ENCODE assay signal across 8 cellular contexts in genomic region chr19:58409010-58409790, GRCh38. TPM values are rescaled to one million over a fixed set of nuclear protein-coding genes. Genes with fewer than 3 reads are reported as not detected.
DNase-seq lines count a peak whose midpoint lies in the region; ATAC-seq and TF ChIP-seq lines count a peak whose summit lies in the region.

No MANE protein-coding gene starts in this region.

- H3K36me3 ChIP-seq in SK-N-SH (replicated peaks in 1 of 2; ENCODE audit: control insufficient read depth in 1 of 2, insufficient read depth in 2 of 2, low read length in 1 of 2) (peaks cover 0 to 3% of the 10 kb centered on the region in 2 experiments), ectodermal cell (ENCODE audit: control insufficient read depth, insufficient read depth, low read length) (no peaks in the 10 kb centered on the region), mucosa of descending colon (ENCODE audit: low read depth) (no peaks in the 10 kb centered on the region)

- no peaks in the 10 kb centered on the region for H3K9me2 ChIP-seq in SK-N-SH

- DNase-seq in stimulated activated CD4-positive, alpha-beta T cell treated with anti-CD3 and anti-CD28 coated beads, Interleukin-4, amount 100 ng/mL, for 24 hours: peak; percentile 28
- no peak for DNase-seq in stimulated activated CD4-positive, alpha-beta T cell treated with anti-CD3 and anti-CD28 coated beads, Interleukin-4, amount 100 ng/mL, for 1 hour
- DNase-seq in HT-29 (ENCODE audit: low spot score): peak; percentile 50
- peak; percentile 79 for DNase-seq in SK-N-SH
- DNase-seq in mucosa of descending colon: no peak
- DNase-seq in germinal center (ENCODE audit: low spot score): no peak

- H3K27ac ChIP-seq in SK-N-SH (ENCODE audit: low read depth in 2 of 2, low read length in 1 of 2) (peak overlapping the region; percentile 57 to 86), ectodermal cell (ENCODE audit: insufficient read depth, low read depth, low read length, poor library complexity, severe bottlenecking) (no peak overlapping the region)

- peak overlapping the region; percentile 84 to 97 for H3K4me3 ChIP-seq in SK-N-SH (ENCODE audit: low read depth in 2 of 2, low read length in 1 of 2)
- H3K4me3 ChIP-seq in ectodermal cell (ENCODE audit: insufficient read depth, low read depth, low read length): peak overlapping the region; percentile 78
- peak overlapping the region; percentile 59 for H3K4me3 ChIP-seq in mucosa of descending colon

- ATAC-seq in mucosa of descending colon (peak; percentile 37), HG03342 (IDR thresholded peaks at IDR 0.05; ENCODE audit: unreplicated experiment) (no peak)

- TF ChIP-seq CTCF in SK-N-SH (IDR thresholded peaks at IDR 0.05) (no peak), mucosa of descending colon (IDR thresholded peaks at IDR 0.05) (no peak)

- H4K20me1 ChIP-seq in SK-N-SH (ENCODE audit: insufficient read depth): no peaks in the 10 kb centered on the region

- intact Hi-C loops in mucosa of descending colon (cut with DNase I, micrococcal nuclease): no loop called here

- H3K9me3 ChIP-seq in SK-N-SH (no peaks in the 10 kb centered on the region), ectodermal cell (ENCODE audit: control insufficient read depth, low read length) (no peaks in the 10 kb centered on the region), mucosa of descending colon (no peaks in the 10 kb centered on the region)

- POLR2A ChIA-PET in SK-N-SH (lab: Yijun Ruan, JAX): interaction anchor here (0.6 to 1.3 kb wide), 6 partner anchors 23 to 146 kb away, joined by 3 to 8 read pairs (median 4); partner anchors contain the start of genes CHMP2A, ZNF132, ZNF446 and ZNF497

- peaks cover 10% of the 10 kb centered on the region for H3F3A ChIP-seq in SK-N-SH (replicated peaks; ENCODE audit: insufficient read depth)

- H3K27me3 ChIP-seq in SK-N-SH (ENCODE audit: insufficient read depth) (no peaks in the 10 kb centered on the region), ectodermal cell (ENCODE audit: control insufficient read depth, insufficient read depth, low read length, poor library complexity, severe bottlenecking) (no peaks in the 10 kb centered on the region)

- H3K9ac ChIP-seq in SK-N-SH: peak overlapping the region; percentile 83

- TF ChIP-seq RAD21 in SK-N-SH (IDR thresholded peaks at IDR 0.05; ENCODE audit: low read length): peak; percentile 3; the same call in 1 of the 2 replicates

- H3K79me2 ChIP-seq in SK-N-SH (ENCODE audit: insufficient read depth): peaks cover 61% of the 10 kb centered on the region

- WGBS in SK-N-SH (ENCODE audit: low lambda C conversion rate): 2% methylated on average over 27 of the region's 34 CpGs
- 15 to 16% methylated on average over 34 of the region's 34 CpGs for WGBS in ectodermal cell, 2 experiments

- CTCF ChIA-PET in SK-N-SH (lab: Yijun Ruan, JAX): no interaction called here

- H3K4me1 ChIP-seq in SK-N-SH (ENCODE audit: control insufficient read depth in 1 of 2, insufficient read depth in 2 of 2, low read depth in 1 of 2, low read length in 1 of 2) (peaks cover 0 to 25% of the 10 kb centered on the region in 2 experiments; a peak in 1 of 4 replicates), ectodermal cell (ENCODE audit: control insufficient read depth, insufficient read depth, low read length) (peaks cover 4% of the 10 kb centered on the region), mucosa of descending colon (ENCODE audit: low read depth) (peaks cover 15% of the 10 kb centered on the region)

- H3K4me2 ChIP-seq in SK-N-SH: peak overlapping the region; percentile 99

- TF ChIP-seq EP300 in SK-N-SH (IDR thresholded peaks at IDR 0.05; ENCODE audit: borderline replicate concordance in 1 of 2, low read depth in 1 of 2, low read length in 1 of 2): no peak

- peak overlapping the region; percentile 86 for H2AFZ ChIP-seq in SK-N-SH (ENCODE audit: low read depth)

TF ChIP-seq in SK-N-SH, 30 proteins besides CTCF, POLR2A, EP300 and RAD21:
- TF ChIP-seq POLR2AphosphoS5 (IDR thresholded peaks at IDR 0.05; ENCODE audit: low read depth, low read length): no peak
- peak; percentile 17; the same call in 1 of the 2 replicates for TF ChIP-seq MXI1 (IDR thresholded peaks at IDR 0.05; ENCODE audit: low read depth, low read length)
- no peak for TF ChIP-seq RCOR1 (IDR thresholded peaks at IDR 0.05; ENCODE audit: low read length)
- TF ChIP-seq PBX3 (IDR thresholded peaks at IDR 0.05): no peak
- peak; percentile 40; the same call in 1 of the 2 replicates for TF ChIP-seq MAX (IDR thresholded peaks at IDR 0.05; ENCODE audit: low read depth)
- TF ChIP-seq NRF1 (IDR thresholded peaks at IDR 0.05; ENCODE audit: low read depth, low read length): peak; percentile 41; the same call in 1 of the 2 replicates
TF ChIP-seq in SK-N-SH: peak in this region for 3.

RNA-seq across cellular contexts. Expression of gene ZNF584, which starts 0.8 kb away (rescaled TPM):
- total RNA-seq in HT-29 (2014; rRNA removed; shearing (Covaris generic)): 26.6 and 33.1 TPM in 2 replicates
- polyA plus RNA-seq in SK-N-SH (2012; rRNA removed): 9.4 and 12.0 TPM in 2 replicates
- polyA plus RNA-seq in SK-N-SH (2012; cell fraction: cytosol; rRNA removed): 7.7 and 9.6 TPM in 2 replicates
- 10.1 and 12.1 TPM in 2 replicates for polyA plus RNA-seq in SK-N-SH (2012; cell fraction: nucleus; rRNA removed)
- polyA plus RNA-seq in ectodermal cell (2013, experiment 1 of 4): 11.3 TPM
- polyA plus RNA-seq in ectodermal cell (2013, experiment 2 of 4): 11.9 TPM
- 9.1 TPM for polyA plus RNA-seq in ectodermal cell (2013, experiment 3 of 4)
- polyA plus RNA-seq in ectodermal cell (2013, experiment 4 of 4): 9.5 TPM
- 10 to 100 TPM in 1 of 3 donors, 1 to 10 TPM in 2; 5.4 to 15.0 (median 6.9) TPM for total RNA-seq in mucosa of descending colon

RNA-seq across cellular contexts. Expression of gene RNF225, which starts 13.7 kb away (rescaled TPM):
- total RNA-seq in HT-29 (2014; rRNA removed; shearing (Covaris generic)): 0.58 and 0.99 TPM in 2 replicates
- 0.13 TPM in 1 of 2 replicates, not detected in the other for polyA plus RNA-seq in SK-N-SH (2012; rRNA removed)
- not detected in 2 replicates for polyA plus RNA-seq in SK-N-SH (2012; cell fraction: cytosol; rRNA removed)
- polyA plus RNA-seq in SK-N-SH (2012; cell fraction: nucleus; rRNA removed): 0.09 TPM in 1 of 2 replicates, not detected in the other
- not detected for polyA plus RNA-seq in ectodermal cell (2013, experiment 1 of 4)
- not detected for polyA plus RNA-seq in ectodermal cell (2013, experiment 2 of 4)
- polyA plus RNA-seq in ectodermal cell (2013, experiment 3 of 4): not detected
- not detected for polyA plus RNA-seq in ectodermal cell (2013, experiment 4 of 4)
- total RNA-seq in mucosa of descending colon: not detected

RNA-seq across cellular contexts. Expression of gene RPS5, which starts 22.1 kb away (rescaled TPM):
- total RNA-seq in HT-29 (2014; rRNA removed; shearing (Covaris generic)): 5,822 and 6,132 TPM in 2 replicates
- 3,905 and 4,334 TPM in 2 replicates for polyA plus RNA-seq in SK-N-SH (2012; rRNA removed)
- 2,353 and 3,574 TPM in 2 replicates for polyA plus RNA-seq in SK-N-SH (2012; cell fraction: cytosol; rRNA removed)
- 1,227 and 1,326 TPM in 2 replicates for polyA plus RNA-seq in SK-N-SH (2012; cell fraction: nucleus; rRNA removed)
- 1,611 TPM for polyA plus RNA-seq in ectodermal cell (2013, experiment 1 of 4)
- polyA plus RNA-seq in ectodermal cell (2013, experiment 2 of 4): 1,629 TPM
- 1,522 TPM for polyA plus RNA-seq in ectodermal cell (2013, experiment 3 of 4)
- polyA plus RNA-seq in ectodermal cell (2013, experiment 4 of 4): 1,529 TPM
- total RNA-seq in mucosa of descending colon: 100 to 1,000 TPM; 692 to 768 (median 754) TPM

RNA-seq across cellular contexts. Expression of gene ZNF837, which starts 28.4 kb away (rescaled TPM):
- 8.3 and 10.4 TPM in 2 replicates for total RNA-seq in HT-29 (2014; rRNA removed; shearing (Covaris generic))
- 1.2 and 1.6 TPM in 2 replicates for polyA plus RNA-seq in SK-N-SH (2012; rRNA removed)
- polyA plus RNA-seq in SK-N-SH (2012; cell fraction: cytosol; rRNA removed): 0.58 and 1.1 TPM in 2 replicates
- 2.2 and 3.3 TPM in 2 replicates for polyA plus RNA-seq in SK-N-SH (2012; cell fraction: nucleus; rRNA removed)
- polyA plus RNA-seq in ectodermal cell (2013, experiment 1 of 4): 3.0 TPM
- polyA plus RNA-seq in ectodermal cell (2013, experiment 2 of 4): 3.1 TPM
- polyA plus RNA-seq in ectodermal cell (2013, experiment 3 of 4): 4.1 TPM
- polyA plus RNA-seq in ectodermal cell (2013, experiment 4 of 4): 3.1 TPM
- total RNA-seq in mucosa of descending colon: 1 to 10 TPM; 1.5 to 3.3 (median 2.5) TPM

RNA-seq across cellular contexts. Expression of gene ZNF132, which starts 30.8 kb away (rescaled TPM):
- not detected in 2 replicates for total RNA-seq in HT-29 (2014; rRNA removed; shearing (Covaris generic))
- 1.3 and 1.9 TPM in 2 replicates for polyA plus RNA-seq in SK-N-SH (2012; rRNA removed)
- polyA plus RNA-seq in SK-N-SH (2012; cell fraction: cytosol; rRNA removed): 0.99 and 1.5 TPM in 2 replicates
- polyA plus RNA-seq in SK-N-SH (2012; cell fraction: nucleus; rRNA removed): 2.2 and 3.1 TPM in 2 replicates
- polyA plus RNA-seq in ectodermal cell (2013, experiment 1 of 4): 2.9 TPM
- 3.7 TPM for polyA plus RNA-seq in ectodermal cell (2013, experiment 2 of 4)
- 3.6 TPM for polyA plus RNA-seq in ectodermal cell (2013, experiment 3 of 4)
- polyA plus RNA-seq in ectodermal cell (2013, experiment 4 of 4): 3.8 TPM
- total RNA-seq in mucosa of descending colon: 1 to 10 TPM; 1.5 to 9.8 (median 5.6) TPM

Comparison
In these comparisons a context has a peak if more than half of its experiments do, and no peak if none do; other contexts are left out.
1. DNase-seq: peak in stimulated activated CD4-positive, alpha-beta T cell treated with anti-CD3 and anti-CD28 coated beads, Interleukin-4, amount 100 ng/mL, for 24 hours (single experiment), HT-29 (single experiment) and SK-N-SH (single experiment); none in stimulated activated CD4-positive, alpha-beta T cell treated with anti-CD3 and anti-CD28 coated beads, Interleukin-4, amount 100 ng/mL, for 1 hour (single experiment), mucosa of descending colon (0 of 3) and germinal center (single experiment).
2. Peak in every context shown above with its lines, with median percentiles within 50 percentile points of each other: H3K4me3 ChIP-seq.